25 cellular contexts compared by ENCODE assay signal in genomic region chr9:38342532-38342931, GRCh38.
"Had no signal": no experiment of that assay in that cellular context is flagged by ENCODE, and none has a peak within 500 bp of the region (broad histone marks: within the 10 kb centered on the region; RNA-seq: fewer than 3 reads in every experiment).

No MANE protein-coding gene starts in this region.

- H3K4me1 ChIP-seq: colonic mucosa, gastroesophageal sphincter had no signal

- H3K79me2 ChIP-seq: hepatocyte had no signal

- H3K27ac Mint-ChIP-seq: activated CD4-positive, alpha-beta memory T cell treated with anti-CD3 and anti-CD28 coated beads, Interleukin-2, amount 10 ng/mL, durations not matched to agents 7 days and 5 days; activated CD4-positive, alpha-beta T cell treated with anti-CD3 and anti-CD28 coated beads for 36 hours; activated CD4-positive, alpha-beta T cell treated with anti-CD3 and anti-CD28 coated beads, Interleukin-2, amount 10 ng/mL, durations not matched to agents 24 days and 14 days; activated naive CD8-positive, alpha-beta T cell; activated T-helper 1 cell treated with anti-CD3 and anti-CD28 coated beads, Interleukin-12 subunit alpha, Interleukin-12 subunit beta, Interleukin-2, Interleukin-4 antibody, amounts not matched to agents 30 ng/mL and 10 ng/mL and 1 ng/mL, durations not matched to agents 14 hours and 24 hours and 36 hours; activated T-helper 2 cell treated with anti-CD3 and anti-CD28 coated beads, Interferon-gamma antibody, Interleukin-2, Interleukin-4, amounts not matched to agents 10 μg/mL and 5 μg/mL and 100 μg/mL, durations not matched to agents 14 hours and 24 hours and 36 hours had no signal

- H3K4me3 ChIP-seq: body of pancreas, cardiac muscle cell, colonic mucosa, gastroesophageal sphincter, heart right ventricle, hepatocyte had no signal

- DNase-seq: activated CD4-positive, alpha-beta memory T cell treated with anti-CD3 and anti-CD28 coated beads, Interleukin-2, amount 10 ng/mL, durations not matched to agents 7 days and 5 days; activated CD4-positive, alpha-beta T cell treated with anti-CD3 and anti-CD28 coated beads for 36 hours; activated CD4-positive, alpha-beta T cell treated with anti-CD3 and anti-CD28 coated beads, Interleukin-2, amount 10 ng/mL, durations not matched to agents 24 days and 14 days; activated CD4-positive, CD25-positive, alpha-beta regulatory T cell; activated CD4-positive, CD25-positive, alpha-beta regulatory T cell treated with anti-CD3 and anti-CD28 coated beads, Interleukin-2, amount 50 U/mL, for 72 hours; activated gamma-delta T cell treated with Interleukin-2 at 50 U/mL for 16 hours; activated naive CD4-positive, alpha-beta T cell treated with anti-CD3 and anti-CD28 coated beads, Interleukin-2, amount 50 U/mL, for 16 hours; activated naive CD4-positive, alpha-beta T cell treated with Interleukin-2 at 50 U/mL for 16 hours; activated T-cell treated with anti-CD3 and anti-CD28 coated beads, Interleukin-2, amount 50 U/mL, for 1 hour; central memory CD4-positive, alpha-beta T cell; cerebellar nuclear complex; colonic mucosa; effector CD8-positive, alpha-beta T cell; foreskin melanocyte; heart right ventricle; T-helper 2 cell had no signal

- H3K36me3 ChIP-seq: cardiac muscle cell, colonic mucosa, gastroesophageal sphincter, heart right ventricle had no signal

- H3K4me2 ChIP-seq: hepatocyte had no signal

- H3K27ac ChIP-seq: body of pancreas, cardiac muscle cell, colonic mucosa, gastroesophageal sphincter, heart right ventricle, hepatocyte had no signal

- H3K27me3 Mint-ChIP-seq: activated CD4-positive, alpha-beta T cell treated with anti-CD3 and anti-CD28 coated beads for 36 hours had no signal

- H3K27me3 ChIP-seq: body of pancreas, cardiac muscle cell, colonic mucosa, gastroesophageal sphincter had no signal

- H3K9me3 ChIP-seq: body of pancreas, colonic mucosa, gastroesophageal sphincter, heart right ventricle had no signal

- H3K9me3 Mint-ChIP-seq: activated CD4-positive, alpha-beta memory T cell treated with anti-CD3 and anti-CD28 coated beads, Interleukin-2, amount 10 ng/mL, durations not matched to agents 7 days and 5 days; activated CD4-positive, alpha-beta T cell treated with anti-CD3 and anti-CD28 coated beads, Interleukin-2, amount 10 ng/mL, durations not matched to agents 24 days and 14 days; activated T-helper 1 cell treated with anti-CD3 and anti-CD28 coated beads, Interleukin-12 subunit alpha, Interleukin-12 subunit beta, Interleukin-2, Interleukin-4 antibody, amounts not matched to agents 30 ng/mL and 10 ng/mL and 1 ng/mL, durations not matched to agents 14 hours and 24 hours and 36 hours; activated T-helper 2 cell treated with anti-CD3 and anti-CD28 coated beads, Interferon-gamma antibody, Interleukin-2, Interleukin-4, amounts not matched to agents 10 μg/mL and 5 μg/mL and 100 μg/mL, durations not matched to agents 14 hours and 24 hours and 36 hours had no signal

- H3K4me3 Mint-ChIP-seq: activated CD4-positive, alpha-beta memory T cell treated with anti-CD3 and anti-CD28 coated beads, Interleukin-2, amount 10 ng/mL, durations not matched to agents 7 days and 5 days; activated CD4-positive, alpha-beta T cell treated with anti-CD3 and anti-CD28 coated beads for 36 hours; activated CD4-positive, alpha-beta T cell treated with anti-CD3 and anti-CD28 coated beads, Interleukin-2, amount 10 ng/mL, durations not matched to agents 24 days and 14 days; activated naive CD8-positive, alpha-beta T cell; activated T-helper 1 cell treated with anti-CD3 and anti-CD28 coated beads, Interleukin-12 subunit alpha, Interleukin-12 subunit beta, Interleukin-2, Interleukin-4 antibody, amounts not matched to agents 30 ng/mL and 10 ng/mL and 1 ng/mL, durations not matched to agents 14 hours and 24 hours and 36 hours had no signal

- H2AFZ ChIP-seq: hepatocyte had no signal

- FAIRE-seq: endometrium had no signal

- ATAC-seq: activated CD4-positive, alpha-beta T cell treated with anti-CD3 and anti-CD28 coated beads for 36 hours; body of pancreas; esophagus mucosa; gastroesophageal sphincter; heart right ventricle had no signal

- H3K4me1 Mint-ChIP-seq: activated CD4-positive, alpha-beta T cell treated with anti-CD3 and anti-CD28 coated beads for 36 hours had no signal
